Comparison of ENCODE assay signal across 19 cellular contexts in genomic region chr4:145168578-145169187, GRCh38.
"Had no signal": no experiment of that assay in that cellular context is flagged by ENCODE, and none has a peak within 500 bp of the region (broad histone marks: within the 10 kb centered on the region; RNA-seq: fewer than 3 reads in every experiment).

No MANE protein-coding gene starts in this region.

- H3K36me3 ChIP-seq: ovary had no signal

- H3K4me3 Mint-ChIP-seq: mesothelial cell of epicardium, neural progenitor cell had no signal

- ATAC-seq: heart right ventricle, left colon, lower lobe of right lung, right lobe of liver, upper lobe of right lung had no signal

- H3K27ac ChIP-seq: heart right ventricle, lower lobe of right lung, neural progenitor cell, ovary, right lobe of liver, stomach, thoracic aorta, upper lobe of right lung had no signal

- H3K4me1 Mint-ChIP-seq: mesothelial cell of epicardium, neural progenitor cell had no signal

- H3K27me3 ChIP-seq: heart right ventricle, neural progenitor cell, ovary, right lobe of liver, stomach, upper lobe of right lung had no signal

- H3K27ac Mint-ChIP-seq: mesothelial cell of epicardium, neural progenitor cell had no signal

- DNase-seq: activated CD4-positive, alpha-beta T cell treated with anti-CD3 and anti-CD28 coated beads, Interleukin-2, amount 50 U/mL, for 48 hours; activated CD4-positive, CD25-positive, alpha-beta regulatory T cell treated with anti-CD3 and anti-CD28 coated beads, Interleukin-2, amount 50 U/mL, for 72 hours; activated T-cell treated with anti-CD3 and anti-CD28 coated beads, Interleukin-2, amount 50 U/mL, for 48 hours; aorta; cerebellar nuclear complex; effector CD8-positive, alpha-beta T cell; foreskin melanocyte; heart right ventricle; left colon; lower lobe of right lung; ovary; right lobe of liver; stomach; T-helper 9 cell; upper lobe of right lung had no signal

- H3K4me3 ChIP-seq: heart right ventricle, lower lobe of right lung, neural progenitor cell, ovary, right lobe of liver, smooth muscle cell, stomach, thoracic aorta, upper lobe of right lung had no signal

- H3K9me3 ChIP-seq: heart right ventricle, lower lobe of right lung, ovary, right lobe of liver, stomach, thoracic aorta, upper lobe of right lung had no signal

- H3K9me3 Mint-ChIP-seq: mesothelial cell of epicardium, neural progenitor cell had no signal

- H3K4me1 ChIP-seq: neural progenitor cell, right lobe of liver had no signal
